18 cellular contexts compared by ENCODE assay signal in genomic region chr11:121038642-121039409, GRCh38.
"Had no signal": no experiment of that assay in that cellular context is flagged by ENCODE, and none has a peak within 500 bp of the region (broad histone marks: within the 10 kb centered on the region; RNA-seq: fewer than 3 reads in every experiment).

No MANE protein-coding gene starts in this region.

- H3K4me1 ChIP-seq: breast epithelium, uterus had no signal

- H3K27ac Mint-ChIP-seq: activated naive CD8-positive, alpha-beta T cell treated with anti-CD3 and anti-CD28 coated beads, Interleukin-2, amount 10 ng/mL, durations not matched to agents 7 days and 5 days; natural killer cell; stimulated activated naive CD8-positive, alpha-beta T cell treated with anti-CD3 and anti-CD28 coated beads, Interleukin-15, amount 100 ng/mL, for 72 hours had no signal

- H3K36me3 Mint-ChIP-seq: natural killer cell had no signal

- DNase-seq: activated CD4-positive, alpha-beta T cell treated with anti-CD3 and anti-CD28 coated beads, Interleukin-2, amount 50 U/mL, for 4 hours; activated CD4-positive, CD25-positive, alpha-beta regulatory T cell treated with anti-CD3 and anti-CD28 coated beads, Interleukin-2, amount 50 U/mL, for 72 hours; activated gamma-delta T cell treated with Interleukin-2 at 50 U/mL for 16 hours; activated naive CD8-positive, alpha-beta T cell treated with anti-CD3 and anti-CD28 coated beads, Interleukin-2, amount 10 ng/mL, durations not matched to agents 7 days and 5 days; activated T-cell treated with anti-CD3 and anti-CD28 coated beads, Interleukin-2, amount 50 U/mL, for 48 hours; anterior cingulate cortex; dermis blood vessel endothelial cell; hippocampal formation; kidney glomerular epithelial cell; natural killer cell; occipital lobe; stimulated activated CD4-positive, alpha-beta T cell treated with anti-CD3 and anti-CD28 coated beads, Interleukin-2, amount 100 ng/mL, for 48 hours; stimulated activated naive CD8-positive, alpha-beta T cell treated with anti-CD3 and anti-CD28 coated beads, Interleukin-15, amount 100 ng/mL, for 72 hours; T-helper 2 cell; testis; uterus had no signal

- H3K4me3 Mint-ChIP-seq: activated naive CD8-positive, alpha-beta T cell treated with anti-CD3 and anti-CD28 coated beads, Interleukin-2, amount 10 ng/mL, durations not matched to agents 7 days and 5 days; natural killer cell; stimulated activated naive CD8-positive, alpha-beta T cell treated with anti-CD3 and anti-CD28 coated beads, Interleukin-15, amount 100 ng/mL, for 72 hours had no signal

- H3K27me3 Mint-ChIP-seq: activated naive CD8-positive, alpha-beta T cell treated with anti-CD3 and anti-CD28 coated beads, Interleukin-2, amount 10 ng/mL, durations not matched to agents 7 days and 5 days; stimulated activated naive CD8-positive, alpha-beta T cell treated with anti-CD3 and anti-CD28 coated beads, Interleukin-15, amount 100 ng/mL, for 72 hours had no signal

- H3K4me3 ChIP-seq: breast epithelium, lung, testis, uterus had no signal

- H3K9me3 ChIP-seq: breast epithelium, testis, uterus had no signal

- H3K27ac ChIP-seq: breast epithelium, testis, uterus had no signal

- ATAC-seq: natural killer cell; stimulated activated naive CD8-positive, alpha-beta T cell treated with anti-CD3 and anti-CD28 coated beads, Interleukin-15, amount 100 ng/mL, for 72 hours had no signal

- H3K27me3 ChIP-seq: breast epithelium, testis, uterus had no signal

- H3K9me3 Mint-ChIP-seq: activated naive CD8-positive, alpha-beta T cell treated with anti-CD3 and anti-CD28 coated beads, Interleukin-2, amount 10 ng/mL, durations not matched to agents 7 days and 5 days; natural killer cell; stimulated activated naive CD8-positive, alpha-beta T cell treated with anti-CD3 and anti-CD28 coated beads, Interleukin-15, amount 100 ng/mL, for 72 hours had no signal

- H3K36me3 ChIP-seq: breast epithelium, uterus had no signal
